In genomic region chr5:125093776-125094175, GRCh38 we compare ENCODE assay signal across 11 cellular contexts.
DNase-seq lines count a peak whose midpoint lies in the region; ATAC-seq, FAIRE-seq and TF ChIP-seq lines count a peak whose summit lies in the region.
"Had no signal": no experiment of that assay in that cellular context is flagged by ENCODE, and none has a peak within 500 bp of the region (broad histone marks: within the 10 kb centered on the region; RNA-seq: fewer than 3 reads in every experiment).

No MANE protein-coding gene starts in this region.

- no peaks in the 10 kb centered on the region for H3K79me1 ChIP-seq in IMR-90 (ENCODE audit: low read depth in 1 of 2, low read length in 2 of 2)

- no peak overlapping the region for H3K4me3 ChIP-seq in IMR-90 (ENCODE audit: insufficient read depth, low read depth, low read length)
- H3K4me3 ChIP-seq in bronchial epithelial cell (ENCODE audit: low read depth, low read length): no peak overlapping the region
- no peak overlapping the region for H3K4me3 ChIP-seq in keratinocyte (ENCODE audit: control insufficient read depth in 2 of 3, extremely low read depth in 1 of 3, insufficient read depth in 2 of 3, low read depth in 1 of 3, low read length in 3 of 3)
- no peak overlapping the region for H3K4me3 ChIP-seq in endodermal cell (ENCODE audit: low read length)
- H3K4me3 ChIP-seq: BLaER1 treated with 17β-estradiol and CSF1 and Interleukin-3, amounts not matched to agents 10 nM and 100 nM had no signal

- H3K18ac ChIP-seq in IMR-90 (ENCODE audit: low read depth, low read length): peak overlapping the region; percentile 69; the same call in 1 of the 2 replicates

- dilution Hi-C loops in IMR-90 (cut with HindIII; ENCODE audit: low sequenced_read_pairs, unreplicated experiment): no loop called here
- dilution Hi-C loops in keratinocyte (cut with MboI; ENCODE audit: extremely low pct_ligation_motif_present, low sequenced_read_pairs): no loop called here

- intact Hi-C loops in IMR-90 (cut with micrococcal nuclease): no loop called here

- H3K14ac ChIP-seq in IMR-90 (replicated peaks; ENCODE audit: low read depth, low read length): peak overlapping the region; percentile 89; the same call in 1 of the 2 replicates

- H3K9ac ChIP-seq in IMR-90 (ENCODE audit: low read depth, low read length): no peak overlapping the region
- H3K9ac ChIP-seq in keratinocyte (ENCODE audit: control insufficient read depth, extremely low read depth, insufficient read depth, low read length): no peak overlapping the region
- H3K9ac ChIP-seq in endodermal cell (ENCODE audit: extremely low read depth, low read length, poor library complexity, severe bottlenecking): no peak overlapping the region
- H3K9ac ChIP-seq: BLaER1 treated with 17β-estradiol and CSF1 and Interleukin-3, amounts not matched to agents 10 nM and 100 nM had no signal

- H4K5ac ChIP-seq in IMR-90 (ENCODE audit: low read depth, low read length): peak overlapping the region; percentile 67; the same call in 1 of the 2 replicates

- H2BK120ac ChIP-seq in IMR-90 (ENCODE audit: low read depth, low read length): peak overlapping the region; percentile 98

- TF ChIP-seq CTCF in IMR-90 (conservative IDR thresholded peaks at IDR 0.05; ENCODE audit: low read depth, low read length): no peak
- no peak for TF ChIP-seq CTCF in bronchial epithelial cell (IDR thresholded peaks at IDR 0.05; ENCODE audit: insufficient read depth, low read length, severe bottlenecking)
- TF ChIP-seq CTCF in keratinocyte (optimal IDR thresholded peaks at IDR 0.05 in 1 of 3, IDR thresholded peaks at IDR 0.05 in 1 of 3, conservative IDR thresholded peaks at IDR 0.05 in 1 of 3; ENCODE audit: extremely low read depth in 1 of 3, insufficient read depth in 2 of 3, low read length in 3 of 3): no peak
- no peak for TF ChIP-seq CTCF in endodermal cell (conservative IDR thresholded peaks at IDR 0.05)

- no TSS peak for BruUV-seq in IMR-90 (replicated peaks; lab: Mats Ljungman, UMichigan)

- H3K4me2 ChIP-seq in IMR-90 (ENCODE audit: low read depth, low read length): peak overlapping the region; percentile 39; the same call in 1 of the 2 replicates
- peak overlapping the region; percentile 29 for H3K4me2 ChIP-seq in keratinocyte (ENCODE audit: control insufficient read depth, extremely low read depth, insufficient read depth, low read depth, low read length)
- H3K4me2 ChIP-seq: BLaER1 treated with 17β-estradiol and CSF1 and Interleukin-3, amounts not matched to agents 10 nM and 100 nM had no signal

- no peak overlapping the region for H3K4me3 Mint-ChIP-seq in endodermal cell

- FAIRE-seq in bronchial epithelial cell (lab: Jason Lieb, UNC) (no peak), keratinocyte (lab: Jason Lieb, UNC) (peak; percentile 89)

- peak overlapping the region; percentile 99 for H2BK20ac ChIP-seq in IMR-90 (ENCODE audit: low read depth, low read length)

- H3K9me3 ChIP-seq in IMR-90 (ENCODE audit: control insufficient read depth, insufficient read depth, low read length) (no peaks in the 10 kb centered on the region; the same call in 1 of the 2 replicates), keratinocyte (ENCODE audit: control insufficient read depth, low read depth, low read length) (peaks cover 4% of the 10 kb centered on the region), endodermal cell (ENCODE audit: control insufficient read depth, low read length) (peaks cover 9% of the 10 kb centered on the region)

- H3K27me3 Mint-ChIP-seq in endodermal cell (ENCODE audit: insufficient read depth): no peaks in the 10 kb centered on the region

- no peaks in the 10 kb centered on the region for H3K4me1 ChIP-seq in IMR-90 (ENCODE audit: control insufficient read depth, insufficient read depth, low read length)
- H3K4me1 ChIP-seq in keratinocyte (ENCODE audit: control insufficient read depth, extremely low read depth, insufficient read depth, low read length): peaks cover 22% of the 10 kb centered on the region
- H3K4me1 ChIP-seq in endodermal cell (ENCODE audit: control insufficient read depth, insufficient read depth, low read length): no peaks in the 10 kb centered on the region
- H3K4me1 ChIP-seq: BLaER1 treated with 17β-estradiol and CSF1 and Interleukin-3, amounts not matched to agents 10 nM and 100 nM had no signal

- CTCF ChIA-PET in IMR-90 (lab: Yijun Ruan, JAX): interaction anchor here (0.7 kb wide), 1 partner anchor 280 kb away, joined by 3 read pairs; no protein-coding TSS in a partner anchor

- H3K4me1 Mint-ChIP-seq in endodermal cell: no peaks in the 10 kb centered on the region

- POLR2A ChIA-PET in IMR-90 (lab: Charles Lee; ENCODE audit: unreplicated experiment): no interaction called here

- peaks cover 32% of the 10 kb centered on the region for H3K9me3 Mint-ChIP-seq in endodermal cell

- TF ChIP-seq RAD21 in IMR-90 (IDR thresholded peaks at IDR 0.05; ENCODE audit: low read length): no peak

- H3K23ac ChIP-seq in IMR-90 (ENCODE audit: low read depth, low read length): peak overlapping the region; percentile 65; the same call in 1 of the 2 replicates

- peak overlapping the region; percentile 71 to 87; a peak in 3 of 4 replicates for H4K8ac ChIP-seq in IMR-90 (ENCODE audit: low read depth in 2 of 2, low read length in 2 of 2)

- no peak overlapping the region for H2AK9ac ChIP-seq in IMR-90 (replicated peaks; ENCODE audit: low read depth, low read length, poor library complexity)

- H3K4ac ChIP-seq in IMR-90 (ENCODE audit: low read depth, low read length): peak overlapping the region; percentile 94; the same call in 1 of the 2 replicates

- DNase-seq in AG08395 (ENCODE audit: low spot score): peak; percentile 78
- peak; percentile 92 for DNase-seq in IMR-90
- peak; percentile 92 for DNase-seq in bronchial epithelial cell (ENCODE audit: low read depth)
- DNase-seq in keratinocyte (ENCODE audit: low read depth, low spot score): peak; percentile 71
- no peak for DNase-seq in SHP77 treated with DMSO at 0.1 percent for 48 hours (lab: John Stamatoyannopoulos, UW)
- DNase-seq in endodermal cell: no peak
- DNase-seq: NCI-H1417 treated with DMSO at 0.1 percent for 48 hours; stimulated activated CD8-positive, alpha-beta memory T cell treated with anti-CD3 and anti-CD28 coated beads, Interleukin-4, amount 100 ng/mL, for 48 hours had no signal

- H2BK15ac ChIP-seq in IMR-90 (ENCODE audit: low read depth, low read length): peak overlapping the region; percentile 52; the same call in 1 of the 3 replicates

- no peaks in the 10 kb centered on the region for H3K79me2 ChIP-seq in keratinocyte (ENCODE audit: control insufficient read depth, insufficient read depth, low read length)

- H3K27me3 ChIP-seq in IMR-90 (ENCODE audit: control insufficient read depth, insufficient read depth, low read length): no peaks in the 10 kb centered on the region
- no peaks in the 10 kb centered on the region for H3K27me3 ChIP-seq in bronchial epithelial cell (ENCODE audit: control insufficient read depth, insufficient read depth, low read length)
- no peaks in the 10 kb centered on the region for H3K27me3 ChIP-seq in keratinocyte (ENCODE audit: control insufficient read depth, extremely low read depth, insufficient read depth, low read length)
- H3K27me3 ChIP-seq in endodermal cell (ENCODE audit: control insufficient read depth, insufficient read depth, low read length, poor library complexity, severe bottlenecking): no peaks in the 10 kb centered on the region
- H3K27me3 ChIP-seq: BLaER1 treated with 17β-estradiol and CSF1 and Interleukin-3, amounts not matched to agents 10 nM and 100 nM had no signal

- in situ Hi-C loops in IMR-90 (cut with MboI; ENCODE audit: low sequenced_read_pairs): no loop called here

- peaks cover 3% of the 10 kb centered on the region; the same call in 1 of the 2 replicates for H3K9me1 ChIP-seq in IMR-90 (ENCODE audit: insufficient read depth, low read length)
- H3K9me1 ChIP-seq in keratinocyte (ENCODE audit: control insufficient read depth, extremely low read depth, insufficient read depth, low read length): no peaks in the 10 kb centered on the region

- WGBS in IMR-90 (ENCODE audit: extremely low coverage in 2 of 2, insufficient read length in 1 of 2), 2 experiments: no CpG with 5 or more reads among the region's 3 CpGs
- WGBS in endodermal cell (ENCODE audit: insufficient coverage in 1 of 2, insufficient read length in 1 of 2), 2 experiments: 85% methylated on average over 3 of the region's 3 CpGs; no CpG with 5 or more reads in 1 of the 2 experiments

- H4K91ac ChIP-seq in IMR-90 (ENCODE audit: insufficient read depth, low read depth, low read length): peak overlapping the region; percentile 72; the same call in 1 of the 2 replicates

- H3K27ac ChIP-seq in IMR-90 (ENCODE audit: insufficient read depth, low read length): no peak overlapping the region
- peak overlapping the region; percentile 50 for H3K27ac ChIP-seq in keratinocyte (ENCODE audit: control insufficient read depth, insufficient read depth, low read length)
- no peak overlapping the region for H3K27ac ChIP-seq in endodermal cell (ENCODE audit: low read depth, low read length)
- H3K27ac ChIP-seq: BLaER1 treated with 17β-estradiol and CSF1 and Interleukin-3, amounts not matched to agents 10 nM and 100 nM had no signal

- ATAC-seq in IMR-90 (ENCODE audit: low read depth): peak; percentile 74
- ATAC-seq in HG02970 (IDR thresholded peaks at IDR 0.05; ENCODE audit: low FRiP score, unreplicated experiment): no peak
- no peak for ATAC-seq in HG02981 (IDR thresholded peaks at IDR 0.05; ENCODE audit: unreplicated experiment)

- H2AK5ac ChIP-seq in IMR-90 (ENCODE audit: low read depth, low read length): peak overlapping the region; percentile 57; the same call in 1 of the 2 replicates

- H2AFZ ChIP-seq in IMR-90 (replicated peaks; ENCODE audit: low read length, poor library complexity) (no peak overlapping the region), keratinocyte (ENCODE audit: control insufficient read depth, low read length) (peak overlapping the region; percentile 10)

- peaks cover 2% of the 10 kb centered on the region for H3K36me3 Mint-ChIP-seq in endodermal cell (ENCODE audit: low read depth)

- peak overlapping the region; percentile 99 for H2BK5ac ChIP-seq in IMR-90 (ENCODE audit: low read depth, low read length, poor library complexity, severe bottlenecking)

- H3K27ac Mint-ChIP-seq in endodermal cell: no peak overlapping the region

- no peak for TF ChIP-seq POLR2A in IMR-90 (IDR thresholded peaks at IDR 0.05; ENCODE audit: low read depth, low read length)

- H4K20me1 ChIP-seq in IMR-90 (ENCODE audit: insufficient read depth, low read length) (no peaks in the 10 kb centered on the region), keratinocyte (ENCODE audit: control insufficient read depth, extremely low read depth, insufficient read depth, low read length) (no peaks in the 10 kb centered on the region)
- H4K20me1 ChIP-seq: BLaER1 treated with 17β-estradiol and CSF1 and Interleukin-3, amounts not matched to agents 10 nM and 100 nM had no signal

- peak overlapping the region; percentile 62 for H3K56ac ChIP-seq in IMR-90 (ENCODE audit: extremely low read depth, insufficient read depth, low read length)

- H3K36me3 ChIP-seq in IMR-90 (ENCODE audit: control insufficient read depth, insufficient read depth, low read length) (no peaks in the 10 kb centered on the region), bronchial epithelial cell (ENCODE audit: control insufficient read depth, insufficient read depth, low read length) (no peaks in the 10 kb centered on the region), keratinocyte (ENCODE audit: control insufficient read depth in 2 of 2, extremely low read depth in 1 of 2, insufficient read depth in 2 of 2, low read length in 2 of 2) (no peaks in the 10 kb centered on the region), endodermal cell (ENCODE audit: control insufficient read depth, insufficient read depth, low read length) (no peaks in the 10 kb centered on the region)
- H3K36me3 ChIP-seq: BLaER1 treated with 17β-estradiol and CSF1 and Interleukin-3, amounts not matched to agents 10 nM and 100 nM had no signal

Comparison
In these comparisons a context has a peak if more than half of its experiments do, and no peak if none do; other contexts are left out.
1. DNase-seq: peak in AG08395 (single experiment), IMR-90 (single experiment), bronchial epithelial cell (single experiment) and keratinocyte (single experiment); none in SHP77 treated with DMSO at 0.1 percent for 48 hours (single experiment) and endodermal cell (single experiment).